Comparison of ENCODE assay signal across 12 cellular contexts in the genomic region with DNA sequence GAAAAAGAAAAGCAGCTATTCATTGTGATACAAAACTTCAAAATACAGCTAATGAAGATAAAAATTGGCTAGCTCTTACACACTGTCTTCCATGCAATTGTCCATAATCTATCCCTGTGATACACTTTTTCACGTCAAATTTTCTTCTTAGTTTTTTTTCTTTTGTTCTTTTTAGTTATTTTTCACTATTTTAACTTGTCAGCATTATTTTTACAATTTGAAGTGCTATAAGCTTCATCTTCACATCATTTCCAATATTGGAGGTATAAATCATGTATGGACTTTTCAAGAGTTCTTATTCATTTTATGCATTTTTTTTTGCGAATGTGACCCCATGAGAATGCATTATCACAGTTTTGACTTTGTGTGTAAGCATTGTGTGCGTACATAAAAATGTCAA. TPM values are rescaled to one million over a fixed set of nuclear protein-coding genes. Genes with fewer than 3 reads are reported as not detected.
"Had no signal": no experiment of that assay in that cellular context is flagged by ENCODE, and none has a peak within 500 bp of the region (broad histone marks: within the 10 kb centered on the region; RNA-seq: fewer than 3 reads in every experiment).

No MANE protein-coding gene starts in this region.

- ATAC-seq: GM23338, HCT116 had no signal

- FAIRE-seq: H1, H54 had no signal

- H3K27ac ChIP-seq: GM23248 had no signal

- H3K4me3 ChIP-seq: GM23248, GM23338, HAP-1 had no signal

- H3K9ac ChIP-seq: GM23248 had no signal

- H3K9me3 ChIP-seq: HAP-1 had no signal

- H3K4me2 ChIP-seq: GM23338 had no signal

- DNase-seq: GM23248, GOT3, H7, H9, HCEC 1CT, HFFc6 had no signal

- H3K36me3 ChIP-seq: HAP-1 had no signal

- H2AFZ ChIP-seq: GM23248, GM23338 had no signal

- H3K4me1 ChIP-seq: HAP-1 had no signal

RNA-seq across cellular contexts. Expression of a gene that starts 4.1 kb away (rescaled TPM):
- total RNA-seq: GM23248, GM23338, H1, H4, H7, H9, HFFc6 had no signal
- polyA plus RNA-seq: GM23248, GM23338, H1 had no signal

RNA-seq across cellular contexts. Expression of a gene that starts 51.9 kb away (rescaled TPM):
- total RNA-seq: GM23248, GM23338, H1, H4, H7, H9, HFFc6 had no signal
- polyA plus RNA-seq: GM23248, GM23338, H1 had no signal
